Comparison of ENCODE assay signal across 9 cellular contexts in genomic region chr9:131641618-131642495, GRCh38.
DNase-seq lines count a peak whose midpoint lies in the region; ATAC-seq and TF ChIP-seq lines count a peak whose summit lies in the region.
"Had no signal": no experiment of that assay in that cellular context is flagged by ENCODE, and none has a peak within 500 bp of the region (broad histone marks: within the 10 kb centered on the region; RNA-seq: fewer than 3 reads in every experiment).

No MANE protein-coding gene starts in this region.

- H3K27me3 ChIP-seq in WERI-Rb-1 (ENCODE audit: insufficient read depth, low read depth, severe bottlenecking): no peaks in the 10 kb centered on the region
- H3K27me3 ChIP-seq in left ventricle myocardium inferior (ENCODE audit: low read depth): no peaks in the 10 kb centered on the region

- TF ChIP-seq CTCF in WERI-Rb-1 (IDR thresholded peaks at IDR 0.05; ENCODE audit: low read depth, low read length) (peak; percentile 35; the same call in 1 of the 2 replicates), left ventricle myocardium inferior (IDR thresholded peaks at IDR 0.05; ENCODE audit: borderline replicate concordance) (no peak)

- no peak overlapping the region for H3K27ac ChIP-seq in WERI-Rb-1
- H3K27ac ChIP-seq in left ventricle myocardium inferior (replicated peaks): peak overlapping the region; percentile 37

- DNase-seq in ELF-1 (ENCODE audit: low read depth, low spot score) (peak; percentile 52), WERI-Rb-1 (peak; percentile 29), left ventricle myocardium inferior (no peak), skeletal muscle cell (ENCODE audit: low read depth) (peak; percentile 67), NCI-H345 (lab: John Stamatoyannopoulos, UW) (no peak)
- DNase-seq in activated T-cell treated with anti-CD3 and anti-CD28 coated beads, Interleukin-2, amount 50 U/mL, for 1 hour: no peak
- DNase-seq: MV-4-11 had no signal

- ATAC-seq in HG02938 (IDR thresholded peaks at IDR 0.05; ENCODE audit: unreplicated experiment) (no peak), HG02970 (IDR thresholded peaks at IDR 0.05; ENCODE audit: low FRiP score, unreplicated experiment) (no peak)

- H3K4me1 ChIP-seq in left ventricle myocardium inferior: peaks cover 78% of the 10 kb centered on the region

- no peak overlapping the region for H3K4me3 ChIP-seq in WERI-Rb-1 (ENCODE audit: low read depth, low read length)
- H3K4me3 ChIP-seq in left ventricle myocardium inferior: no peak overlapping the region
- no peak overlapping the region for H3K4me3 ChIP-seq in skeletal muscle cell (ENCODE audit: low read depth, low read length)

- H3K36me3 ChIP-seq in WERI-Rb-1 (peaks cover 28% of the 10 kb centered on the region), left ventricle myocardium inferior (peaks cover 56% of the 10 kb centered on the region)

- intact Hi-C loops in left ventricle myocardium inferior (cut with micrococcal nuclease): no loop called here

- no peaks in the 10 kb centered on the region for H3K9me3 ChIP-seq in WERI-Rb-1 (ENCODE audit: severe bottlenecking)
- no peaks in the 10 kb centered on the region for H3K9me3 ChIP-seq in left ventricle myocardium inferior (replicated peaks)

Comparison
In these comparisons a context has a peak if more than half of its experiments do, and no peak if none do; other contexts are left out.
1. DNase-seq: peak in ELF-1 (single experiment), WERI-Rb-1 (single experiment) and skeletal muscle cell (single experiment); none in left ventricle myocardium inferior (single experiment), NCI-H345 (single experiment) and activated T-cell treated with anti-CD3 and anti-CD28 coated beads, Interleukin-2, amount 50 U/mL, for 1 hour (single experiment).